17 cellular contexts compared by ENCODE assay signal in the genomic region with DNA sequence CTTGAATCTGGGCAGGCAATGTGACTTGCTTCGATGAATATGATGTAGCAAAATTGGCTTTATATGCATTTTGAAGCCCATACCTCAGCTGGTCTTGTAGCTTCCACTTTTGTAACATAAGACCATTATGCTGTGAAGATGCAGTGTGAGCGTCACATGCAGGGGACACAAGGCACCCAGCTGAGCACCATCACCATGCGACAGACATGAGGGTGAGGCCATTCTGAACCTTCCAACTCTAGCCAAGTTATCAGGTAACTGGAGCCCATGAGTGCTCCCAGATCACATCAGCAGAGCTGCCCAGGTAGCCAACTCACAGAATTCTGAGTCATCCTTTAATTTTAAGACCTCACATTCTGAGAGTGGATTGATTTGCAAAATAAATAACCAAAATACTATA.
A peak's percentile ranks its signal among the peaks of the same experiment; 100 is the strongest.
DNase-seq lines count a peak whose midpoint lies in the region; ATAC-seq and TF ChIP-seq lines count a peak whose summit lies in the region.
"Had no signal": no experiment of that assay in that cellular context is flagged by ENCODE, and none has a peak within 500 bp of the region (broad histone marks: within the 10 kb centered on the region; RNA-seq: fewer than 3 reads in every experiment).

No MANE protein-coding gene starts in this region.

- ATAC-seq in WTC11, result no peak
- ATAC-seq in GM18505 (IDR thresholded peaks at IDR 0.05; ENCODE audit: unreplicated experiment), result no peak

- H2BK15ac ChIP-seq in mesendoderm (replicated peaks; ENCODE audit: low read depth), result no peak overlapping the region

- H3K79me2 ChIP-seq in mesendoderm (ENCODE audit: control insufficient read depth, insufficient read depth, low read length), result no peaks in the 10 kb centered on the region

- CTCF ChIA-PET in WTC11 (lab: Charles Lee), result no interaction called here

- no peak overlapping the region for H3K23ac ChIP-seq in mesendoderm (ENCODE audit: low read length)

- no peak overlapping the region for H3K56ac ChIP-seq in mesendoderm (ENCODE audit: low read length)

- no peak overlapping the region for H4K8ac ChIP-seq in mesendoderm (ENCODE audit: low read depth, low read length)

- H3K9me3 ChIP-seq in endodermal cell (ENCODE audit: control insufficient read depth, low read length), result no peaks in the 10 kb centered on the region
- H3K9me3 ChIP-seq: BE2C had no signal

- H3K36me3 ChIP-seq in endodermal cell (ENCODE audit: control insufficient read depth, insufficient read depth, low read length), result no peaks in the 10 kb centered on the region
- no peaks in the 10 kb centered on the region for H3K36me3 ChIP-seq in mesendoderm (ENCODE audit: control insufficient read depth, insufficient read depth, low read length)
- H3K36me3 ChIP-seq: BE2C had no signal

- peak; percentile 10 for DNase-seq in WTC11 (ENCODE audit: low spot score)
- DNase-seq in endodermal cell, result peak; percentile 71
- DNase-seq in mesendoderm, result peak; percentile 81
- no peak for DNase-seq in NCI-H128 (lab: John Stamatoyannopoulos, UW; ENCODE audit: unreplicated experiment)
- no peak for DNase-seq in NCI-H1694 treated with DMSO at 0.1 percent for 48 hours (lab: John Stamatoyannopoulos, UW)
- no peak for DNase-seq in osteocyte (ENCODE audit: extremely low spot score, unreplicated experiment)
- DNase-seq: ACHN; BE2C; C1 segment of cervical spinal cord; CD4-positive, CD25-positive, alpha-beta regulatory T cell; CD8-positive, alpha-beta memory T cell; COR-L47; GOT3; H9; KBM-7 had no signal

- H3K4me1 ChIP-seq in endodermal cell (ENCODE audit: control insufficient read depth, insufficient read depth, low read length) (no peaks in the 10 kb centered on the region), mesendoderm (ENCODE audit: control insufficient read depth, low read depth, low read length) (peaks cover 4% of the 10 kb centered on the region)
- H3K4me1 ChIP-seq: BE2C had no signal

- no peak overlapping the region for H3K27ac Mint-ChIP-seq in WTC11
- peak overlapping the region; percentile 39 for H3K27ac Mint-ChIP-seq in endodermal cell
- no peak overlapping the region for H3K27ac Mint-ChIP-seq in osteocyte (ENCODE audit: unreplicated experiment)
- H3K27ac Mint-ChIP-seq: CD4-positive, CD25-positive, alpha-beta regulatory T cell; CD8-positive, alpha-beta memory T cell; H9; IgD-negative memory B cell had no signal

- H3K4me3 Mint-ChIP-seq in WTC11, result no peak overlapping the region
- no peak overlapping the region for H3K4me3 Mint-ChIP-seq in endodermal cell
- H3K4me3 Mint-ChIP-seq in osteocyte (ENCODE audit: unreplicated experiment), result no peak overlapping the region
- H3K4me3 Mint-ChIP-seq: CD4-positive, CD25-positive, alpha-beta regulatory T cell; CD8-positive, alpha-beta memory T cell; H9; IgD-negative memory B cell had no signal

- WGBS in endodermal cell (ENCODE audit: insufficient coverage in 1 of 2, insufficient read length in 1 of 2), 2 experiments, result 85% methylated on average over 3 of the region's 3 CpGs; no CpG with 5 or more reads in 1 of the 2 experiments
- WGBS in mesendoderm (ENCODE audit: extremely low coverage, insufficient coverage, low lambda C conversion rate), result no CpG with 5 or more reads among the region's 3 CpGs

- H2BK5ac ChIP-seq in mesendoderm (ENCODE audit: low read length), result no peak overlapping the region

- no peak for TF ChIP-seq POLR2A in GM18505 (IDR thresholded peaks at IDR 0.05; ENCODE audit: borderline replicate concordance, extremely low read depth, insufficient read depth, insufficient read length)

- POLR2A ChIA-PET in WTC11 (lab: Charles Lee), result no interaction called here

- H4K5ac ChIP-seq in mesendoderm (ENCODE audit: low read length), result no peak overlapping the region

- no peak overlapping the region for H3K27ac ChIP-seq in endodermal cell (ENCODE audit: low read depth, low read length)
- H3K27ac ChIP-seq in mesendoderm (ENCODE audit: low read depth, low read length), result no peak overlapping the region

- no peak overlapping the region for H3K9ac ChIP-seq in endodermal cell (ENCODE audit: extremely low read depth, low read length, poor library complexity, severe bottlenecking)
- no peak overlapping the region for H3K9ac ChIP-seq in mesendoderm (ENCODE audit: low read length)

- H3K27me3 Mint-ChIP-seq in WTC11 (ENCODE audit: low read depth) (no peaks in the 10 kb centered on the region), endodermal cell (ENCODE audit: insufficient read depth) (no peaks in the 10 kb centered on the region), osteocyte (ENCODE audit: unreplicated experiment) (peaks cover 3% of the 10 kb centered on the region)
- H3K27me3 Mint-ChIP-seq: CD4-positive, CD25-positive, alpha-beta regulatory T cell; CD8-positive, alpha-beta memory T cell; IgD-negative memory B cell had no signal

- no peaks in the 10 kb centered on the region for H3K79me1 ChIP-seq in mesendoderm (ENCODE audit: low read length)

- H3K4me3 ChIP-seq in endodermal cell (ENCODE audit: low read length), result no peak overlapping the region
- no peak overlapping the region for H3K4me3 ChIP-seq in mesendoderm (ENCODE audit: low read length)

- no peak for TF ChIP-seq CTCF in WTC11 (IDR thresholded peaks at IDR 0.05)
- TF ChIP-seq CTCF in endodermal cell (conservative IDR thresholded peaks at IDR 0.05), result no peak
- TF ChIP-seq CTCF in osteocyte (IDR thresholded peaks at IDR 0.05), result no peak

- H3K4me2 ChIP-seq in mesendoderm (ENCODE audit: low read length), result no peak overlapping the region

- no peaks in the 10 kb centered on the region for H3K27me3 ChIP-seq in endodermal cell (ENCODE audit: control insufficient read depth, insufficient read depth, low read length, poor library complexity, severe bottlenecking)
- no peaks in the 10 kb centered on the region for H3K27me3 ChIP-seq in mesendoderm (ENCODE audit: insufficient read depth, low read length, poor library complexity)
- H3K27me3 ChIP-seq: BE2C had no signal

- peaks cover 6% of the 10 kb centered on the region for H3K4me1 Mint-ChIP-seq in WTC11
- H3K4me1 Mint-ChIP-seq in endodermal cell, result peaks cover 17% of the 10 kb centered on the region
- no peaks in the 10 kb centered on the region for H3K4me1 Mint-ChIP-seq in osteocyte (ENCODE audit: unreplicated experiment)
- H3K4me1 Mint-ChIP-seq: CD4-positive, CD25-positive, alpha-beta regulatory T cell; CD8-positive, alpha-beta memory T cell; IgD-negative memory B cell had no signal

- no peaks in the 10 kb centered on the region for H3K36me3 Mint-ChIP-seq in WTC11
- H3K36me3 Mint-ChIP-seq in endodermal cell (ENCODE audit: low read depth), result no peaks in the 10 kb centered on the region
- H3K36me3 Mint-ChIP-seq in osteocyte (ENCODE audit: unreplicated experiment), result no peaks in the 10 kb centered on the region
- H3K36me3 Mint-ChIP-seq: CD4-positive, CD25-positive, alpha-beta regulatory T cell; CD8-positive, alpha-beta memory T cell; IgD-negative memory B cell had no signal

- H3K9me3 Mint-ChIP-seq in WTC11 (no peaks in the 10 kb centered on the region), endodermal cell (no peaks in the 10 kb centered on the region), osteocyte (ENCODE audit: unreplicated experiment) (no peaks in the 10 kb centered on the region)
- H3K9me3 Mint-ChIP-seq: H9 had no signal

- H3K18ac ChIP-seq in mesendoderm (ENCODE audit: low read length), result no peak overlapping the region

- H2AK5ac ChIP-seq in mesendoderm (ENCODE audit: low read length), result no peak overlapping the region

- no peak overlapping the region for H3K4ac ChIP-seq in mesendoderm (ENCODE audit: low read depth, low read length)

- H2BK120ac ChIP-seq in mesendoderm (ENCODE audit: low read depth, low read length), result no peak overlapping the region

TF ChIP-seq in WTC11, 78 proteins besides CTCF, POLR2A, EP300 and RAD21:
- no peak for TF ChIP-seq NFE2L1 (CRISPR knock-in tag; IDR thresholded peaks at IDR 0.05)
- TF ChIP-seq, protein P1, sequence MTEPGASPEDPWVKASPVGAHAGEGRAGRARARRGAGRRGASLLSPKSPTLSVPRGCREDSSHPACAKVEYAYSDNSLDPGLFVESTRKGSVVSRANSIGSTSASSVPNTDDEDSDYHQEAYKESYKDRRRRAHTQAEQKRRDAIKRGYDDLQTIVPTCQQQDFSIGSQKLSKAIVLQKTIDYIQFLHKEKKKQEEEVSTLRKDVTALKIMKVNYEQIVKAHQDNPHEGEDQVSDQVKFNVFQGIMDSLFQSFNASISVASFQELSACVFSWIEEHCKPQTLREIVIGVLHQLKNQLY (CRISPR knock-in tag; IDR thresholded peaks at IDR 0.05), result no peak
- TF ChIP-seq, protein P2, sequence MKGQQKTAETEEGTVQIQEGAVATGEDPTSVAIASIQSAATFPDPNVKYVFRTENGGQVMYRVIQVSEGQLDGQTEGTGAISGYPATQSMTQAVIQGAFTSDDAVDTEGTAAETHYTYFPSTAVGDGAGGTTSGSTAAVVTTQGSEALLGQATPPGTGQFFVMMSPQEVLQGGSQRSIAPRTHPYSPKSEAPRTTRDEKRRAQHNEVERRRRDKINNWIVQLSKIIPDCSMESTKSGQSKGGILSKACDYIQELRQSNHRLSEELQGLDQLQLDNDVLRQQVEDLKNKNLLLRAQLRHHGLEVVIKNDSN (CRISPR knock-in tag; IDR thresholded peaks at IDR 0.05), result no peak
- TF ChIP-seq ZNF416 (CRISPR knock-in tag; IDR thresholded peaks at IDR 0.05), result no peak
- no peak for TF ChIP-seq JAZF1 (CRISPR knock-in tag; IDR thresholded peaks at IDR 0.05)
- TF ChIP-seq NR3C1 (CRISPR knock-in tag; conservative IDR thresholded peaks at IDR 0.05; ENCODE audit: low read depth), result no peak
- TF ChIP-seq, protein P3, sequence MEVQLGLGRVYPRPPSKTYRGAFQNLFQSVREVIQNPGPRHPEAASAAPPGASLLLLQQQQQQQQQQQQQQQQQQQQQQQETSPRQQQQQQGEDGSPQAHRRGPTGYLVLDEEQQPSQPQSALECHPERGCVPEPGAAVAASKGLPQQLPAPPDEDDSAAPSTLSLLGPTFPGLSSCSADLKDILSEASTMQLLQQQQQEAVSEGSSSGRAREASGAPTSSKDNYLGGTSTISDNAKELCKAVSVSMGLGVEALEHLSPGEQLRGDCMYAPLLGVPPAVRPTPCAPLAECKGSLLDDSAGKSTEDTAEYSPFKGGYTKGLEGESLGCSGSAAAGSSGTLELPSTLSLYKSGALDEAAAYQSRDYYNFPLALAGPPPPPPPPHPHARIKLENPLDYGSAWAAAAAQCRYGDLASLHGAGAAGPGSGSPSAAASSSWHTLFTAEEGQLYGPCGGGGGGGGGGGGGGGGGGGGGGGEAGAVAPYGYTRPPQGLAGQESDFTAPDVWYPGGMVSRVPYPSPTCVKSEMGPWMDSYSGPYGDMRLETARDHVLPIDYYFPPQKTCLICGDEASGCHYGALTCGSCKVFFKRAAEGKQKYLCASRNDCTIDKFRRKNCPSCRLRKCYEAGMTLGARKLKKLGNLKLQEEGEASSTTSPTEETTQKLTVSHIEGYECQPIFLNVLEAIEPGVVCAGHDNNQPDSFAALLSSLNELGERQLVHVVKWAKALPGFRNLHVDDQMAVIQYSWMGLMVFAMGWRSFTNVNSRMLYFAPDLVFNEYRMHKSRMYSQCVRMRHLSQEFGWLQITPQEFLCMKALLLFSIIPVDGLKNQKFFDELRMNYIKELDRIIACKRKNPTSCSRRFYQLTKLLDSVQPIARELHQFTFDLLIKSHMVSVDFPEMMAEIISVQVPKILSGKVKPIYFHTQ (CRISPR knock-in tag; IDR thresholded peaks at IDR 0.05), result no peak

Comparison
In these comparisons a context has a peak if more than half of its experiments do, and no peak if none do; other contexts are left out.
1. DNase-seq: peak in WTC11 (single experiment), endodermal cell (single experiment) and mesendoderm (single experiment); none in NCI-H128 (single experiment), NCI-H1694 treated with DMSO at 0.1 percent for 48 hours (single experiment) and osteocyte (single experiment).